ENCODE assay signal across 1 cellular context in the genomic region with DNA sequence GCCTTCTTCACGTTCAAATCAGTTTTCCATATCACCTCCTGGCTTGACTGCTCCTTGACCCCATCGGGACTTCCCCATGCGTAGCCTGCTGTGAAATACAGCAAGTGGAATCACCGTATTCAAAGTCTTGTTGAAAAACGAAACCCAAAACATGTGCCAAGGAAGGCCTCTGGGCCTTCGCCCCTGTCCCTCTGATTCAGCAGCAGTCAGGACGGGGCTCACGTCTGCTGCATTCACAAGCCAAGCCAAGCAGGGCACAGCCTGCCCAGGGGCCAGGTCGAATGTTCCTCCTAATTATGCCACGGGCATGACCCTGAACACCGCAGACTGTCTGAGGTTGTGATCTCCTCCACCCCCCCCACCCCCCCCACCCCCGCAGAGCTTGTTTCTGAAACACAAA.
TF ChIP-seq lines count a peak whose summit lies in the region.

No MANE protein-coding gene starts in this region.

TF ChIP-seq in H1, 55 proteins besides CTCF, POLR2A, EP300 and RAD21 (continued from another document):
- TF ChIP-seq, protein P1, sequence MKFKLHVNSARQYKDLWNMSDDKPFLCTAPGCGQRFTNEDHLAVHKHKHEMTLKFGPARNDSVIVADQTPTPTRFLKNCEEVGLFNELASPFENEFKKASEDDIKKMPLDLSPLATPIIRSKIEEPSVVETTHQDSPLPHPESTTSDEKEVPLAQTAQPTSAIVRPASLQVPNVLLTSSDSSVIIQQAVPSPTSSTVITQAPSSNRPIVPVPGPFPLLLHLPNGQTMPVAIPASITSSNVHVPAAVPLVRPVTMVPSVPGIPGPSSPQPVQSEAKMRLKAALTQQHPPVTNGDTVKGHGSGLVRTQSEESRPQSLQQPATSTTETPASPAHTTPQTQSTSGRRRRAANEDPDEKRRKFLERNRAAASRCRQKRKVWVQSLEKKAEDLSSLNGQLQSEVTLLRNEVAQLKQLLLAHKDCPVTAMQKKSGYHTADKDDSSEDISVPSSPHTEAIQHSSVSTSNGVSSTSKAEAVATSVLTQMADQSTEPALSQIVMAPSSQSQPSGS (IDR thresholded peaks at IDR 0.05; ENCODE audit: low read length), result no peak
- no peak for TF ChIP-seq CTBP2 (IDR thresholded peaks at IDR 0.05; ENCODE audit: borderline replicate concordance, insufficient read depth, insufficient read length, low read length)
- no peak for TF ChIP-seq MAFK (IDR thresholded peaks at IDR 0.05; ENCODE audit: low read depth, low read length)
- no peak for TF ChIP-seq BCL11A (IDR thresholded peaks at IDR 0.05; ENCODE audit: low read depth in 2 of 2, low read length in 2 of 2)
- no peak for TF ChIP-seq SP4 (IDR thresholded peaks at IDR 0.05; ENCODE audit: low read length)
- TF ChIP-seq TBP (IDR thresholded peaks at IDR 0.05; ENCODE audit: low read depth, low read length), result no peak
- TF ChIP-seq RNF2 (IDR thresholded peaks at IDR 0.05; ENCODE audit: borderline replicate concordance, low read depth, low read length, missing control alignments, poor library complexity, severe bottlenecking), result no peak
- no peak for TF ChIP-seq HDAC2 (IDR thresholded peaks at IDR 0.05; ENCODE audit: borderline replicate concordance in 1 of 2, low read depth in 2 of 2, low read length in 2 of 2)
- TF ChIP-seq HDAC6 (IDR thresholded peaks at IDR 0.05; ENCODE audit: low read depth, low read length), result no peak
